1 cellular context compared by ENCODE assay signal in genomic region chr1:52842643-52843310, GRCh38.
TF ChIP-seq lines count a peak whose summit lies in the region.

Gene ZYG11A (plus strand): TSS chr1:52842760. CDS start chr1:52842884, 124 bp downstream.

TF ChIP-seq in K562, 482 proteins besides CTCF, POLR2A, EP300 and RAD21 (continued from another document and continues in another):
- peak; percentile 48; the same call in 1 of the 2 replicates for TF ChIP-seq ZBTB12 (CRISPR knock-in tag; IDR thresholded peaks at IDR 0.05)
- no peak for TF ChIP-seq RERE (CRISPR knock-in tag; IDR thresholded peaks at IDR 0.05; ENCODE audit: borderline replicate concordance)
- no peak for TF ChIP-seq NR0B1 (IDR thresholded peaks at IDR 0.05; ENCODE audit: partially characterized antibody)
- TF ChIP-seq MEIS2 (IDR thresholded peaks at IDR 0.05; ENCODE audit: partially characterized antibody) = peak; percentile 8
- peak; percentile 15; the same call in 1 of the 2 replicates for TF ChIP-seq TEAD4 (IDR thresholded peaks at IDR 0.05; ENCODE audit: low read length)
- TF ChIP-seq TEAD4 (CRISPR knock-in tag; IDR thresholded peaks at IDR 0.05; ENCODE audit: borderline replicate concordance) = no peak
- no peak for TF ChIP-seq EWSR1 (IDR thresholded peaks at IDR 0.05; ENCODE audit: borderline replicate concordance, low read depth, partially characterized antibody)
- no peak for TF ChIP-seq SMARCE1 (IDR thresholded peaks at IDR 0.05)
- TF ChIP-seq SNAPC5 (CRISPR knock-in tag; IDR thresholded peaks at IDR 0.05) = no peak
- no peak for TF ChIP-seq DIDO1 (tag; IDR thresholded peaks at IDR 0.05; ENCODE audit: low read depth)
- no peak for TF ChIP-seq ZBTB5 (IDR thresholded peaks at IDR 0.05)
- TF ChIP-seq UBTF (IDR thresholded peaks at IDR 0.05; ENCODE audit: borderline replicate concordance in 1 of 2, low read depth in 2 of 2, low read length in 2 of 2) = peak; percentile 71 to 79; a peak in 2 of 4 replicates
- TF ChIP-seq ZC3H8 (IDR thresholded peaks at IDR 0.05) = no peak
- TF ChIP-seq ZFPM2 (CRISPR knock-in tag; IDR thresholded peaks at IDR 0.05) = no peak
- TF ChIP-seq ZNF699 (CRISPR knock-in tag; IDR thresholded peaks at IDR 0.05; ENCODE audit: insufficient replicate concordance) = no peak
- 0 out of 2 replicates have a peak, but pooled peaks have one; percentile 27 for TF ChIP-seq SOX6 (IDR thresholded peaks at IDR 0.05)
- TF ChIP-seq NONO (IDR thresholded peaks at IDR 0.05; ENCODE audit: low read depth in 2 of 2, low read length in 1 of 2) = peak; percentile 63 to 64; a peak in 3 of 4 replicates
- TF ChIP-seq ZNF76 (CRISPR knock-in tag; IDR thresholded peaks at IDR 0.05; ENCODE audit: borderline replicate concordance) = peak; percentile 57; the same call in 1 of the 2 replicates
- TF ChIP-seq USF1 (CRISPR knock-in tag; IDR thresholded peaks at IDR 0.05) = no peak
- TF ChIP-seq TRIM25 (IDR thresholded peaks at IDR 0.05; ENCODE audit: borderline replicate concordance) = no peak
- no peak for TF ChIP-seq ZNF311 (CRISPR knock-in tag; IDR thresholded peaks at IDR 0.05)
- no peak; a peak in 1 of 4 replicates for TF ChIP-seq SRF (CRISPR knock-in tag; IDR thresholded peaks at IDR 0.05)
- TF ChIP-seq ZNF785 (CRISPR knock-in tag; IDR thresholded peaks at IDR 0.05) = no peak
- no peak for TF ChIP-seq FOSL1 (tag; conservative IDR thresholded peaks at IDR 0.05)
- peak; percentile 86 for TF ChIP-seq E2F4 (CRISPR knock-in tag; IDR thresholded peaks at IDR 0.05; ENCODE audit: low read depth)
- no peak for TF ChIP-seq ZNF384 (IDR thresholded peaks at IDR 0.05; ENCODE audit: low read depth, low read length)
- no peak for TF ChIP-seq HMG20B (CRISPR knock-in tag; IDR thresholded peaks at IDR 0.05)
- TF ChIP-seq ZBTB34 (CRISPR knock-in tag; IDR thresholded peaks at IDR 0.05) = no peak
- no peak for TF ChIP-seq NBN (IDR thresholded peaks at IDR 0.05; ENCODE audit: low read depth)
- TF ChIP-seq KLF16 (IDR thresholded peaks at IDR 0.05) = no peak
- TF ChIP-seq NKRF (IDR thresholded peaks at IDR 0.05; ENCODE audit: borderline replicate concordance) = no peak
- TF ChIP-seq HINFP (tag; conservative IDR thresholded peaks at IDR 0.05; ENCODE audit: low read depth) = no peak
- no peak for TF ChIP-seq CBFA2T2 (conservative IDR thresholded peaks at IDR 0.05)
- no peak for TF ChIP-seq ZFP36 (IDR thresholded peaks at IDR 0.05; ENCODE audit: low read depth, low read length, partially characterized antibody)
- TF ChIP-seq CSDE1 (IDR thresholded peaks at IDR 0.05) = no peak
- TF ChIP-seq ESRRB (CRISPR knock-in tag; IDR thresholded peaks at IDR 0.05; ENCODE audit: borderline replicate concordance) = no peak
- TF ChIP-seq NCOA4 (IDR thresholded peaks at IDR 0.05; ENCODE audit: partially characterized antibody) = no peak
- TF ChIP-seq MIER1 (IDR thresholded peaks at IDR 0.05; ENCODE audit: low read depth) = no peak
- TF ChIP-seq SMARCA5 (IDR thresholded peaks at IDR 0.05) = no peak
